ENCODE assay signal across 8 cellular contexts in the genomic region with DNA sequence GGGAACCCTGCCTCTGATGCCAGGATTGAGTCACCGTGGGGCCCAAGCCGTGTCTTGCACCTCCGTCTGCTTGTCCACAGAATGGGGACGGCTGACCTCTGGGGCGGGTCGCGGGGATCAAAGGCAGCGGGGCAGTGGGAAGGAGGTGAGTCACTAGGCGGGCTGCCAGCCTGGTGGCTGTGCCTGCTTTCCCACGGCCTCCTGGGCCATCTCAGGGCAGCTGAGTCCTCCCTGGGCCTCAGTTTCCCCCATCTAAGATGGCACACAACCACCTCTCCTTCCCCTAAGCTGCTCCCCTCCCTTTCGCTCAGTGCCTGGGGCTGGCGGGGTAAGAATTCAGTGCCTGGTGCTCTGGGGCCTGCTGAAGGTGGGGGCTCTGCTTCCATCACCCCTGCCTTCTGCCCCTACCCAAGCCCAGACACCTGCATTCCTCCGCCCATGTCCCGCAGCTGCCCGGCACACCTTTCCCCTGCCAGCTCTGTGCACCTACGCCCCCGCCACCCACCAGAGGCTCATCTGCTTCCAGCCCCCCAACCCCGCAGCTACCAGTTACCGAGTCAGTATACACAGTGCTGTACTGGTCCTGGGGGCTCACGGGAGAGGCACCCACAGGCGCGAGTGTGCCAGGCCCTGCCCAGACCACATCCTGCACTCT. TPM values are rescaled to one million over a fixed set of nuclear protein-coding genes. Genes with fewer than 3 reads are reported as not detected.
A peak's percentile ranks its signal among the peaks of the same experiment; 100 is the strongest.
DNase-seq lines count a peak whose midpoint lies in the region; ATAC-seq and TF ChIP-seq lines count a peak whose summit lies in the region.

No MANE protein-coding gene starts in this region.

- peaks cover 30% of the 10 kb centered on the region for H3K36me3 Mint-ChIP-seq in CD8-positive, alpha-beta T cell
- H3K36me3 Mint-ChIP-seq in dendritic cell treated with granulocyte-macrophage colony-stimulating factor and Interleukin-4, amounts not matched to agents 40 ng/mL and 50 ng/mL, for 4 days (ENCODE audit: low read depth) = peaks cover 78% of the 10 kb centered on the region

- H3K27ac ChIP-seq in CD8-positive, alpha-beta T cell (ENCODE audit: low read depth, low read length) = no peak overlapping the region
- no peak overlapping the region for H3K27ac ChIP-seq in osteoblast (ENCODE audit: low read depth, low read length)

- H3K27ac Mint-ChIP-seq in CD8-positive, alpha-beta T cell = peak overlapping the region; percentile 76
- peak overlapping the region; percentile 32 for H3K27ac Mint-ChIP-seq in dendritic cell treated with granulocyte-macrophage colony-stimulating factor and Interleukin-4, amounts not matched to agents 40 ng/mL and 50 ng/mL, for 4 days

- no peaks in the 10 kb centered on the region for H3K9me3 Mint-ChIP-seq in CD8-positive, alpha-beta T cell
- no peaks in the 10 kb centered on the region for H3K9me3 Mint-ChIP-seq in dendritic cell treated with granulocyte-macrophage colony-stimulating factor and Interleukin-4, amounts not matched to agents 40 ng/mL and 50 ng/mL, for 4 days

- peaks cover 58% of the 10 kb centered on the region for H3K79me2 ChIP-seq in osteoblast (ENCODE audit: insufficient read depth, low read length)

- CTCF ChIA-PET in CD8-positive, alpha-beta T cell (lab: Charles Lee) = interaction anchor here (1.0 to 2.8 kb wide), 2 partner anchors 22 to 28 kb away, joined by 4 to 11 read pairs; no protein-coding TSS in a partner anchor

- H3K4me1 Mint-ChIP-seq in CD8-positive, alpha-beta T cell (ENCODE audit: low read depth) = peaks cover 48% of the 10 kb centered on the region
- peaks cover 75% of the 10 kb centered on the region for H3K4me1 Mint-ChIP-seq in dendritic cell treated with granulocyte-macrophage colony-stimulating factor and Interleukin-4, amounts not matched to agents 40 ng/mL and 50 ng/mL, for 4 days (ENCODE audit: low read depth)

- H4K20me1 ChIP-seq in osteoblast (ENCODE audit: insufficient read depth, low read length) = peaks cover 72% of the 10 kb centered on the region

- no peaks in the 10 kb centered on the region for H3K9me3 ChIP-seq in CD8-positive, alpha-beta T cell (ENCODE audit: low read length)
- no peaks in the 10 kb centered on the region for H3K9me3 ChIP-seq in osteoblast (ENCODE audit: low read depth, low read length)

- no peak overlapping the region for H3K4me2 ChIP-seq in osteoblast (ENCODE audit: insufficient read depth, low read length)

- no peak overlapping the region for H2AFZ ChIP-seq in osteoblast (ENCODE audit: low read length)

- intact Hi-C loops in CD8-positive, alpha-beta T cell (cut with DNase I, micrococcal nuclease) = no loop called here
- intact Hi-C loops in dendritic cell treated with granulocyte-macrophage colony-stimulating factor and Interleukin-4, amounts not matched to agents 40 ng/mL and 50 ng/mL, for 4 days (cut with micrococcal nuclease) = no loop called here

- POLR2A ChIA-PET in CD8-positive, alpha-beta T cell (lab: Charles Lee) = interaction anchor here (2.0 kb wide), 1 partner anchor 48 kb away, joined by 8 read pairs; a partner anchor contains a TSS

- TF ChIP-seq CTCF in CD8-positive, alpha-beta T cell (IDR thresholded peaks at IDR 0.05) = no peak
- TF ChIP-seq CTCF in osteoblast (IDR thresholded peaks at IDR 0.05; ENCODE audit: extremely low read depth, low read depth, low read length) (no peak), GM20000 (IDR thresholded peaks at IDR 0.05; ENCODE audit: extremely low read depth, missing control alignments) (no peak)

- H3K4me1 ChIP-seq in CD8-positive, alpha-beta T cell (ENCODE audit: insufficient read depth, low read length) = peaks cover 80% of the 10 kb centered on the region
- H3K4me1 ChIP-seq in osteoblast (ENCODE audit: insufficient read depth, low read length) = peaks cover 23% of the 10 kb centered on the region

- H3K4me3 ChIP-seq in CD8-positive, alpha-beta T cell (ENCODE audit: low read depth, low read length) = no peak overlapping the region
- no peak overlapping the region for H3K4me3 ChIP-seq in osteoblast (ENCODE audit: insufficient read depth, low read length)

- H3K27me3 ChIP-seq in CD8-positive, alpha-beta T cell (ENCODE audit: insufficient read depth, low read length) = no peaks in the 10 kb centered on the region
- no peaks in the 10 kb centered on the region for H3K27me3 ChIP-seq in osteoblast (ENCODE audit: insufficient read depth, low read length)

- ATAC-seq in CD8-positive, alpha-beta T cell = no peak
- no peak for ATAC-seq in GM19467 (IDR thresholded peaks at IDR 0.05; ENCODE audit: unreplicated experiment)

- in situ Hi-C loops in G401 (cut with HindIII; ENCODE audit: low sequenced_read_pairs) = no loop called here

- no peak overlapping the region for H3K4me3 Mint-ChIP-seq in CD8-positive, alpha-beta T cell
- no peak overlapping the region for H3K4me3 Mint-ChIP-seq in dendritic cell treated with granulocyte-macrophage colony-stimulating factor and Interleukin-4, amounts not matched to agents 40 ng/mL and 50 ng/mL, for 4 days

- H3K27me3 Mint-ChIP-seq in CD8-positive, alpha-beta T cell (ENCODE audit: low read depth) = no peaks in the 10 kb centered on the region
- no peaks in the 10 kb centered on the region for H3K27me3 Mint-ChIP-seq in dendritic cell treated with granulocyte-macrophage colony-stimulating factor and Interleukin-4, amounts not matched to agents 40 ng/mL and 50 ng/mL, for 4 days

- DNase-seq in CD8-positive, alpha-beta T cell = peak in 1 of 7 experiments; percentile 47
- DNase-seq in MV-4-11 (lab: John Stamatoyannopoulos, UW) = peak; percentile 68
- peak; percentile 95 for DNase-seq in osteoblast (ENCODE audit: insufficient read length, low spot score, missing footprints)
- DNase-seq in G401 (ENCODE audit: low spot score) = no peak
- no peak for DNase-seq in germinal center (ENCODE audit: low spot score)
- DNase-seq in GM20000 (ENCODE audit: low spot score) = no peak

- H3K36me3 ChIP-seq in CD8-positive, alpha-beta T cell (ENCODE audit: insufficient read depth, low read length) = peaks cover 12% of the 10 kb centered on the region
- H3K36me3 ChIP-seq in osteoblast (ENCODE audit: insufficient read depth, low read length) = peaks cover 19% of the 10 kb centered on the region

RNA-seq across cellular contexts. Expression of a gene that starts 3.5 kb away (rescaled TPM):
- total RNA-seq in CD8-positive, alpha-beta T cell = 100 to 1,000 TPM; 453 to 455 TPM
- total RNA-seq in osteoblast = 82.5 and 84.6 TPM in 2 replicates
- total RNA-seq in G401 (2014; rRNA removed; shearing (Covaris generic)) = 113 and 118 TPM in 2 replicates

RNA-seq across cellular contexts. Expression of a gene that starts 32.1 kb away (rescaled TPM):
- 10 to 100 TPM; 34.5 to 35.5 TPM for total RNA-seq in CD8-positive, alpha-beta T cell
- 57.5 and 57.8 TPM in 2 replicates for total RNA-seq in osteoblast
- total RNA-seq in G401 (2014; rRNA removed; shearing (Covaris generic)) = 70.9 and 89.0 TPM in 2 replicates

RNA-seq across cellular contexts. Expression of a gene that starts 48.5 kb away (rescaled TPM):
- total RNA-seq in CD8-positive, alpha-beta T cell = 10 to 100 TPM; 76.7 to 80.0 TPM
- total RNA-seq in osteoblast = 34.0 and 35.1 TPM in 2 replicates
- 20.6 and 29.0 TPM in 2 replicates for total RNA-seq in G401 (2014; rRNA removed; shearing (Covaris generic))

RNA-seq across cellular contexts. Expression of a gene that starts 49.1 kb away (rescaled TPM):
- 10 to 100 TPM; 11.9 to 15.3 TPM for total RNA-seq in CD8-positive, alpha-beta T cell
- total RNA-seq in osteoblast = 0.36 and 2.4 TPM in 2 replicates
- 0.25 and 4.0 TPM in 2 replicates for total RNA-seq in G401 (2014; rRNA removed; shearing (Covaris generic))

Comparison
In these comparisons a context has a peak if more than half of its experiments do, and no peak if none do; other contexts are left out.
1. DNase-seq: peak in MV-4-11 (single experiment) and osteoblast (single experiment); none in G401 (single experiment), germinal center (single experiment) and GM20000 (single experiment).